In the genomic region with DNA sequence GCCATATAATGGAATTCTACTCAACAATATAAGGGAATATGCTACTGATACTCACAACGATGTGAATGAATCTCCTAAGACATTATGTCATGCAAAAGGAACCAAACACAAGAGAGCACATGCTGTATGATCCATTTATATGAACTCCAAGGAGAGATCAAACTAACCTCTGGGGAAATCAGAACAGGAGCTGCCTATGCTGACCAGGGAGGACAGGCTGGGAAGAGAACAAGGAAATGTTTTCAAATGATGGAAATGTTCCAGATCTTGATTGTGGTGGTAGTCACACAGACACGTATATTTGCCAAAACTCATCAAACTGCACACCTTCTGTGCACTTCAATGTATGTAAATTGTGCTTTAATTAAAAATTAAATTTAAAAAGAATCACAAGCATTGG, we compare ENCODE assay signal across 31 cellular contexts.
"Had no signal": no experiment of that assay in that cellular context is flagged by ENCODE, and none has a peak within 500 bp of the region (broad histone marks: within the 10 kb centered on the region; RNA-seq: fewer than 3 reads in every experiment).

No MANE protein-coding gene starts in this region.

- H3K27me3 ChIP-seq: MG63, Peyer's patch had no signal

- DNase-seq: activated CD4-positive, alpha-beta T cell treated with anti-CD3 and anti-CD28 coated beads, Interleukin-2, amount 10 ng/mL, durations not matched to agents 24 days and 14 days; activated CD4-positive, alpha-beta T cell treated with anti-CD3 and anti-CD28 coated beads, Interleukin-2, amount 50 U/mL, for 4 hours; activated CD8-positive, alpha-beta T cell treated with anti-CD3 and anti-CD28 coated beads for 36 hours; activated gamma-delta T cell; activated naive CD4-positive, alpha-beta T cell treated with Interleukin-2 at 50 U/mL for 16 hours; activated naive CD8-positive, alpha-beta T cell treated with anti-CD3 and anti-CD28 coated beads, Interleukin-2, amount 50 U/mL, for 24 hours; activated T-cell treated with anti-CD3 and anti-CD28 coated beads, Interleukin-2, amount 50 U/mL, for 1 hour; activated T-cell treated with anti-CD3 and anti-CD28 coated beads, Interleukin-2, amount 50 U/mL, for 72 hours; central memory CD4-positive, alpha-beta T cell; Karpas-422; KBM-7; MG63; NCI-H1048; NCI-H1105 treated with DMSO at 0.1 percent for 48 hours; NCI-H1436; NCI-H1694; NCI-H1930; NCI-H2081 treated with DMSO at 0.1 percent for 48 hours; NCI-H510A; NCI-H526; NCI-H748 treated with DMSO at 0.1 percent for 48 hours; NK-92 treated with Interleukin-12 subunit alpha and Interleukin-12 subunit beta, amount 100 ng/mL, for 24 hours; PC-3; Peyer's patch; RPMI8226; SIG-M5; SW 1271; T1000 had no signal

- H3K4me3 ChIP-seq: MG63, Peyer's patch had no signal

- H3K27ac ChIP-seq: Peyer's patch had no signal

- H3K27ac Mint-ChIP-seq: activated CD4-positive, alpha-beta T cell treated with anti-CD3 and anti-CD28 coated beads, Interleukin-2, amount 10 ng/mL, durations not matched to agents 24 days and 14 days; activated CD8-positive, alpha-beta T cell treated with anti-CD3 and anti-CD28 coated beads for 36 hours; activated naive CD8-positive, alpha-beta T cell; activated naive CD8-positive, alpha-beta T cell treated with anti-CD3 and anti-CD28 coated beads, Interleukin-2, amount 50 U/mL, for 24 hours; activated T-cell treated with anti-CD3 and anti-CD28 coated beads, Interleukin-2, amount 50 U/mL, for 72 hours; activated T-helper 2 cell treated with anti-CD3 and anti-CD28 coated beads, Interferon-gamma antibody, Interleukin-2, Interleukin-4, amounts not matched to agents 10 μg/mL and 5 μg/mL and 100 μg/mL, durations not matched to agents 14 hours and 24 hours and 36 hours; brain had no signal

- H3K4me1 ChIP-seq: Peyer's patch had no signal

- ATAC-seq: activated CD8-positive, alpha-beta T cell treated with anti-CD3 and anti-CD28 coated beads for 36 hours; activated naive CD8-positive, alpha-beta T cell treated with anti-CD3 and anti-CD28 coated beads, Interleukin-2, amount 50 U/mL, for 24 hours; activated T-cell treated with anti-CD3 and anti-CD28 coated beads, Interleukin-2, amount 50 U/mL, for 72 hours; PC-3 had no signal

- H3K36me3 Mint-ChIP-seq: activated naive CD8-positive, alpha-beta T cell; brain had no signal

- H3K27me3 Mint-ChIP-seq: activated CD4-positive, alpha-beta T cell treated with anti-CD3 and anti-CD28 coated beads, Interleukin-2, amount 10 ng/mL, durations not matched to agents 24 days and 14 days; activated CD8-positive, alpha-beta T cell treated with anti-CD3 and anti-CD28 coated beads for 36 hours; activated naive CD8-positive, alpha-beta T cell; activated naive CD8-positive, alpha-beta T cell treated with anti-CD3 and anti-CD28 coated beads, Interleukin-2, amount 50 U/mL, for 24 hours had no signal

- H3K4me3 Mint-ChIP-seq: activated CD4-positive, alpha-beta T cell treated with anti-CD3 and anti-CD28 coated beads, Interleukin-2, amount 10 ng/mL, durations not matched to agents 24 days and 14 days; activated CD8-positive, alpha-beta T cell treated with anti-CD3 and anti-CD28 coated beads for 36 hours; activated naive CD8-positive, alpha-beta T cell; activated naive CD8-positive, alpha-beta T cell treated with anti-CD3 and anti-CD28 coated beads, Interleukin-2, amount 50 U/mL, for 24 hours; activated T-cell treated with anti-CD3 and anti-CD28 coated beads, Interleukin-2, amount 50 U/mL, for 72 hours; brain had no signal

- H3K9me3 ChIP-seq: MG63, Peyer's patch had no signal

- H3K9me3 Mint-ChIP-seq: activated CD4-positive, alpha-beta T cell treated with anti-CD3 and anti-CD28 coated beads, Interleukin-2, amount 10 ng/mL, durations not matched to agents 24 days and 14 days; activated CD8-positive, alpha-beta T cell treated with anti-CD3 and anti-CD28 coated beads for 36 hours; activated naive CD8-positive, alpha-beta T cell treated with anti-CD3 and anti-CD28 coated beads, Interleukin-2, amount 50 U/mL, for 24 hours; activated T-cell treated with anti-CD3 and anti-CD28 coated beads, Interleukin-2, amount 50 U/mL, for 72 hours; activated T-helper 2 cell treated with anti-CD3 and anti-CD28 coated beads, Interferon-gamma antibody, Interleukin-2, Interleukin-4, amounts not matched to agents 10 μg/mL and 5 μg/mL and 100 μg/mL, durations not matched to agents 14 hours and 24 hours and 36 hours had no signal

- H3K36me3 ChIP-seq: MG63, Peyer's patch had no signal

- H3K4me1 Mint-ChIP-seq: activated naive CD8-positive, alpha-beta T cell treated with anti-CD3 and anti-CD28 coated beads, Interleukin-2, amount 50 U/mL, for 24 hours had no signal
